In genomic region chr6:149544646-149545257, GRCh38 we compare ENCODE assay signal across 1 cellular context.
TF ChIP-seq lines count a peak whose summit lies in the region.

No MANE protein-coding gene starts in this region.

TF ChIP-seq in SK-N-SH, 30 proteins besides CTCF, POLR2A, EP300 and RAD21 (continued from another document):
- TF ChIP-seq IRF3 (IDR thresholded peaks at IDR 0.05; ENCODE audit: low read depth, low read length) (no peak), TCF12 (IDR thresholded peaks at IDR 0.05) (no peak), PBX3 (IDR thresholded peaks at IDR 0.05) (no peak)
